In genomic region chr5:3167473-3167872, GRCh38 we compare ENCODE assay signal across 11 cellular contexts.
"Had no signal": no experiment of that assay in that cellular context is flagged by ENCODE, and none has a peak within 500 bp of the region (broad histone marks: within the 10 kb centered on the region; RNA-seq: fewer than 3 reads in every experiment).

No MANE protein-coding gene starts in this region.

- H3K9ac ChIP-seq: GM23248 had no signal

- FAIRE-seq: H1, H54 had no signal

- ATAC-seq: GM23338, HCT116 had no signal

- H3K4me2 ChIP-seq: GM23338 had no signal

- H3K4me1 ChIP-seq: HAP-1 had no signal

- H3K36me3 ChIP-seq: HAP-1 had no signal

- DNase-seq: GM23248, GOT3, H7, H9, HCEC 1CT, HFFc6 had no signal

- H3K4me3 ChIP-seq: GM23248, GM23338, HAP-1 had no signal

- H3K27ac ChIP-seq: GM23248 had no signal

- H2AFZ ChIP-seq: GM23248, GM23338 had no signal
